In genomic region chr11:9138612-9139579, GRCh38 we compare ENCODE assay signal across 8 cellular contexts. TPM values are rescaled to one million over a fixed set of nuclear protein-coding genes. Genes with fewer than 3 reads are reported as not detected.
DNase-seq lines count a peak whose midpoint lies in the region; ATAC-seq and TF ChIP-seq lines count a peak whose summit lies in the region.

No MANE protein-coding gene starts in this region.

- H3K4me3 ChIP-seq in prostate gland, result no peak overlapping the region

- TF ChIP-seq POLR2A in prostate gland (IDR thresholded peaks at IDR 0.05), result no peak

- intact Hi-C loops in prostate gland (cut with DNase I), result loop anchor here (2.0 kb wide), 1 partner anchor 224 kb away; no protein-coding TSS in a partner anchor
- intact Hi-C loops in posterior vena cava (cut with DNase I), result loop anchor here (5.0 to 10.0 kb wide), 2 partner anchors 114 to 122 kb away; no protein-coding TSS in a partner anchor

- H3K4me1 ChIP-seq in prostate gland (replicated peaks), result peaks cover 32% of the 10 kb centered on the region

- 38% methylated on average over 18 of the region's 18 CpGs for WGBS in prostate gland

- peak overlapping the region; percentile 65 to 72 for H3K27ac ChIP-seq in prostate gland

- no peaks in the 10 kb centered on the region for H3K9me3 ChIP-seq in prostate gland

- no peaks in the 10 kb centered on the region for H3K27me3 ChIP-seq in prostate gland (replicated peaks; ENCODE audit: insufficient read depth)

- H3K27me3 Mint-ChIP-seq in effector memory CD8-positive, alpha-beta T cell, result no peaks in the 10 kb centered on the region

- peak overlapping the region in 1 of 2 donors; percentile 66 for H3K27ac Mint-ChIP-seq in effector memory CD8-positive, alpha-beta T cell

- no peak for TF ChIP-seq CTCF in prostate gland (IDR thresholded peaks at IDR 0.05)

- H3K4me3 Mint-ChIP-seq in effector memory CD8-positive, alpha-beta T cell, result peak overlapping the region in 1 of 2 donors; percentile 8

- H3K36me3 ChIP-seq in prostate gland, result peaks cover 1 to 4% of the 10 kb centered on the region in 2 donors

- H3K9me3 Mint-ChIP-seq in effector memory CD8-positive, alpha-beta T cell, result no peaks in the 10 kb centered on the region

- peaks cover 8 to 11% of the 10 kb centered on the region in 2 donors for H3K4me1 Mint-ChIP-seq in effector memory CD8-positive, alpha-beta T cell (ENCODE audit: low read depth in 2 of 2)

- DNase-seq in 8988T (peak; percentile 57), HK-2 (ENCODE audit: unreplicated experiment) (peak; percentile 32), SHP77 (lab: John Stamatoyannopoulos, UW) (peak; percentile 26 to 48), prostate gland (ENCODE audit: low spot score) (peak; percentile 72), posterior vena cava (ENCODE audit: low spot score) (no peak)
- DNase-seq in effector memory CD8-positive, alpha-beta T cell, result no peak

- ATAC-seq in effector memory CD8-positive, alpha-beta T cell (replicated peaks), result peak; percentile 51
- no peak for ATAC-seq in GM21717 (IDR thresholded peaks at IDR 0.05; ENCODE audit: unreplicated experiment)
- no peak for ATAC-seq in HG03469 (IDR thresholded peaks at IDR 0.05; ENCODE audit: unreplicated experiment)

- H3K36me3 Mint-ChIP-seq in effector memory CD8-positive, alpha-beta T cell (ENCODE audit: insufficient read depth), result no peaks in the 10 kb centered on the region

RNA-seq across cellular contexts. Expression of gene SCUBE2, which starts 47.5 kb away (rescaled TPM):
- total RNA-seq in prostate gland (100 to 1,000 TPM in 1 of 2 donors, 10 to 100 TPM in 1; 69.8 to 149 TPM), posterior vena cava (1 to 10 TPM; 2.5 to 7.4 TPM)

Comparison
In these comparisons a context has a peak if more than half of its experiments do, and no peak if none do; other contexts are left out.
1. DNase-seq: peak in 8988T (single experiment), HK-2 (single experiment), SHP77 (2 of 2) and prostate gland (single experiment); none in effector memory CD8-positive, alpha-beta T cell (0 of 3) and posterior vena cava (single experiment).
2. RNA of gene SCUBE2, which starts 47.5 kb away (total RNA-seq): 69.8 to 149 TPM in prostate gland; 2.5 to 7.4 TPM in posterior vena cava; every median in the first group is over 4 times any median in the second.